Comparison of ENCODE assay signal across 8 cellular contexts in genomic region chr1:228379165-228379460, GRCh38. TPM values are rescaled to one million over a fixed set of nuclear protein-coding genes. Genes with fewer than 3 reads are reported as not detected.
A peak's percentile ranks its signal among the peaks of the same experiment; 100 is the strongest.
DNase-seq lines count a peak whose midpoint lies in the region; ATAC-seq and TF ChIP-seq lines count a peak whose summit lies in the region.

No MANE protein-coding gene starts in this region.

- H3K27me3 Mint-ChIP-seq in neural crest cell (ENCODE audit: low read depth) = peaks cover 34% of the 10 kb centered on the region

- H3K4me1 Mint-ChIP-seq in neural crest cell = peaks cover 8% of the 10 kb centered on the region

- no peak overlapping the region for H3K9ac ChIP-seq in PC-3 (ENCODE audit: low read length)

- no peaks in the 10 kb centered on the region for H3K36me3 ChIP-seq in PC-3 (ENCODE audit: low read depth, low read length)

- peak overlapping the region; percentile 43 for H3K27ac Mint-ChIP-seq in neural crest cell (ENCODE audit: unreplicated experiment)

- no peaks in the 10 kb centered on the region for H3K9me3 Mint-ChIP-seq in neural crest cell

- TF ChIP-seq CTCF in PC-3 (conservative IDR thresholded peaks at IDR 0.05; ENCODE audit: low read depth, low read length) = no peak
- no peak for TF ChIP-seq CTCF in neural crest cell (conservative IDR thresholded peaks at IDR 0.05)

- H3K27me3 ChIP-seq in PC-3 (ENCODE audit: low read length) = no peaks in the 10 kb centered on the region

- intact Hi-C loops in PC-3 (cut with micrococcal nuclease) = loop anchor here (2.0 kb wide), 1 partner anchor 78 kb away; a partner anchor contains a TSS

- H3K4me1 ChIP-seq in PC-3 (ENCODE audit: insufficient read depth, low read length) = peaks cover 19% of the 10 kb centered on the region

- H3K4me3 Mint-ChIP-seq in neural crest cell = peak overlapping the region; percentile 91

- no peaks in the 10 kb centered on the region for H3K36me3 Mint-ChIP-seq in neural crest cell (ENCODE audit: low read depth)

- no peak overlapping the region for H3K27ac ChIP-seq in PC-3 (ENCODE audit: low read length)

- H3K9me2 ChIP-seq in PC-3 (replicated peaks; ENCODE audit: low read length) = no peaks in the 10 kb centered on the region

- BruUV-seq in PC-3 (replicated peaks; lab: Mats Ljungman, UMichigan) = no TSS peak

- H2AFZ ChIP-seq in PC-3 (ENCODE audit: low read length) = peak overlapping the region; percentile 90; the same call in 1 of the 2 replicates

- no peaks in the 10 kb centered on the region for H3K79me2 ChIP-seq in PC-3 (ENCODE audit: low read length)

- CTCF ChIA-PET in PC-3 (lab: Charles Lee) = no interaction called here

- H3K4me2 ChIP-seq in PC-3 (ENCODE audit: low read length) = peak overlapping the region; percentile 88

- H4K20me1 ChIP-seq in PC-3 (ENCODE audit: low read length) = no peaks in the 10 kb centered on the region

- H3K4me3 ChIP-seq in PC-3 (ENCODE audit: low read length) = peak overlapping the region; percentile 68; the same call in 1 of the 2 replicates

- ATAC-seq in PC-3 = no peak
- ATAC-seq in esophagus mucosa = peak; percentile 30
- no peak for ATAC-seq in GM18498 (IDR thresholded peaks at IDR 0.05; ENCODE audit: unreplicated experiment)
- no peak for ATAC-seq in GM21619 (IDR thresholded peaks at IDR 0.05; ENCODE audit: unreplicated experiment)
- ATAC-seq in GM21528 (IDR thresholded peaks at IDR 0.05; ENCODE audit: low FRiP score, unreplicated experiment) = no peak

- no peaks in the 10 kb centered on the region for H3K9me3 ChIP-seq in PC-3 (ENCODE audit: low read length)

- no peaks in the 10 kb centered on the region for H3F3A ChIP-seq in PC-3 (ENCODE audit: low read length, unreplicated experiment)

- POLR2A ChIA-PET in PC-3 (lab: Charles Lee; ENCODE audit: unreplicated experiment) = no interaction called here

- peak; percentile 42 for DNase-seq in Daoy (ENCODE audit: low read depth)
- DNase-seq in PC-3 = no peak
- DNase-seq in neural crest cell (ENCODE audit: low read depth, low spot score) = no peak
- DNase-seq in kidney glomerular epithelial cell (lab: John Stamatoyannopoulos, UW) = no peak

RNA-seq across cellular contexts. Expression of gene TRIM11, which starts 27.5 kb away (rescaled TPM):
- 20.7 and 32.6 TPM in 2 replicates for total RNA-seq in Daoy (2014; rRNA removed; shearing (Covaris generic))
- total RNA-seq in PC-3 (2014; rRNA removed) (48.3 and 94.6 TPM in 2 replicates), esophagus mucosa (20.7 TPM), neural crest cell (38.4 and 45.3 TPM in 2 replicates)

RNA-seq across cellular contexts. Expression of gene TRIM17, which starts 37.5 kb away (rescaled TPM):
- not detected in 2 replicates for total RNA-seq in Daoy (2014; rRNA removed; shearing (Covaris generic))
- total RNA-seq in PC-3 (2014; rRNA removed) (not detected in 2 replicates), esophagus mucosa (1.3 TPM), neural crest cell (4.7 and 6.3 TPM in 2 replicates)
